ENCODE assay signal across 8 cellular contexts in the genomic region with DNA sequence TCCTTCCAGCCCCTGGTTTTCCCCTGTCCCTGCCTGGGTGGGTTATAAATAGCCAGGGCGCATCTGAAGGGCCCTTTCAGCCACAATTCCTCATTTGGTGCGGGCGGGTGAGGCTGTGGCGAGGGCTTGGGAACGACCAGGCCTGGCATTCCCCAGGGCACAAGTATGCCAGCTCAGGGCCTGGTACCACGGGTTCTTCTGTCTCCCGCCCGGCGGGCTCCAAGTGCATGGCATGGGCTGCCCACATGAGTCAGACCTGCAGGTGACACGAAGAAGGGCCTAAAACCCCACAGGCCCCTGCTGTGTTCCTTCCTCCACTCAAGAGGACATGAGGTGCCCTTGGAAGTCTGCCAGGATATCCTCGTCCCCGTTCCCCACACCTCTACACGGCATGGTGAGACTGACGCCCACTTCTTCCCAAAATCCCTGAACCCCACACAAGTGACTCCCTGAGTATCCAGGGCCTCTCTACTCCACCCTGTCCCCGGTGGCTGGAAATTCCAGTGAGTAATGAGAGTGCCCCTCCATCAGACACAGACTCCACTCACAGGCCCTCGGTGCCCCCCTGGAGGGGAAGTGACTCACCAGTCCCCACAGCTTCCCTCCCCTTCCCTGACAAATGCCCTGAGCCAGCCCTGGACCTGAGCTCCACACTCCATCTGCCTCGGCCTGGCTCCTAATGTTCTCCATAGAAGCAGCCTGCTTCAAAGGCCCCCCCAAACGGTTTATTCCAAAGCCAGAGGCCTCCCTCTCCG.
A peak's percentile ranks its signal among the peaks of the same experiment; 100 is the strongest.
DNase-seq lines count a peak whose midpoint lies in the region; ATAC-seq and TF ChIP-seq lines count a peak whose summit lies in the region.

No MANE protein-coding gene starts in this region.

- H3K4me1 ChIP-seq in OCI-LY1 (ENCODE audit: insufficient read depth, low read length, severe bottlenecking) (peaks cover 29% of the 10 kb centered on the region), lower lobe of right lung (peaks cover 67% of the 10 kb centered on the region)

- no peaks in the 10 kb centered on the region for H3K9me3 Mint-ChIP-seq in activated CD4-positive, alpha-beta T cell treated with anti-CD3 and anti-CD28 coated beads, Interleukin-2, amount 10 ng/mL, durations not matched to agents 7 days and 5 days
- no peaks in the 10 kb centered on the region for H3K9me3 Mint-ChIP-seq in central memory CD8-positive, alpha-beta T cell

- intact Hi-C loops in lower lobe of right lung (cut with DNase I), result no loop called here

- no peaks in the 10 kb centered on the region for H3K9me3 ChIP-seq in OCI-LY1 (ENCODE audit: low read length)
- H3K9me3 ChIP-seq in lower lobe of right lung, result no peaks in the 10 kb centered on the region

- H4K20me1 ChIP-seq in OCI-LY1 (ENCODE audit: insufficient read depth, low read length), result no peaks in the 10 kb centered on the region

- peak overlapping the region; percentile 31 for H3K4me3 Mint-ChIP-seq in activated CD4-positive, alpha-beta T cell treated with anti-CD3 and anti-CD28 coated beads, Interleukin-2, amount 10 ng/mL, durations not matched to agents 7 days and 5 days
- H3K4me3 Mint-ChIP-seq in central memory CD8-positive, alpha-beta T cell, result peak overlapping the region; percentile 62

- no peaks in the 10 kb centered on the region for H3K27me3 Mint-ChIP-seq in activated CD4-positive, alpha-beta T cell treated with anti-CD3 and anti-CD28 coated beads, Interleukin-2, amount 10 ng/mL, durations not matched to agents 7 days and 5 days
- no peaks in the 10 kb centered on the region for H3K27me3 Mint-ChIP-seq in central memory CD8-positive, alpha-beta T cell

- no peaks in the 10 kb centered on the region for H3K79me2 ChIP-seq in OCI-LY1 (ENCODE audit: insufficient read depth, low read length)

- TF ChIP-seq CTCF in OCI-LY1 (IDR thresholded peaks at IDR 0.05; ENCODE audit: low read length) (no peak), lower lobe of right lung (IDR thresholded peaks at IDR 0.05) (no peak)

- peak overlapping the region; percentile 4 for H3K27ac ChIP-seq in OCI-LY1 (ENCODE audit: low read depth, low read length, poor library complexity, severe bottlenecking)
- peak overlapping the region; percentile 83 for H3K27ac ChIP-seq in lower lobe of right lung
- H3K27ac ChIP-seq in temporal lobe (ENCODE audit: low read depth, low read length), result peak overlapping the region; percentile 74

- peak overlapping the region; percentile 81; the same call in 1 of the 2 replicates for H3K4me2 ChIP-seq in OCI-LY1 (ENCODE audit: low read length)

- H3K27me3 ChIP-seq in OCI-LY1 (ENCODE audit: insufficient read depth, low read length) (no peaks in the 10 kb centered on the region), lower lobe of right lung (ENCODE audit: low read depth) (no peaks in the 10 kb centered on the region)

- peaks cover 12% of the 10 kb centered on the region for H3K36me3 Mint-ChIP-seq in activated CD4-positive, alpha-beta T cell treated with anti-CD3 and anti-CD28 coated beads, Interleukin-2, amount 10 ng/mL, durations not matched to agents 7 days and 5 days (ENCODE audit: low read depth)
- H3K36me3 Mint-ChIP-seq in central memory CD8-positive, alpha-beta T cell (ENCODE audit: insufficient read depth), result peaks cover 19% of the 10 kb centered on the region

- H2AFZ ChIP-seq in OCI-LY1 (ENCODE audit: low read length), result no peak overlapping the region

- CTCF ChIA-PET in activated CD4-positive, alpha-beta T cell treated with anti-CD3 and anti-CD28 coated beads, Interleukin-2, amount 10 ng/mL, durations not matched to agents 7 days and 5 days (lab: Charles Lee), result interaction anchor here (1.1 to 2.4 kb wide), 2 partner anchors 9 to 11 kb away, joined by 3 to 8 read pairs; no protein-coding TSS in a partner anchor

- no peak for ATAC-seq in central memory CD8-positive, alpha-beta T cell (replicated peaks; ENCODE audit: extremely low read depth, poor library complexity, severe bottlenecking)
- ATAC-seq in lower lobe of right lung, result peak; percentile 57 to 65
- no peak for ATAC-seq in HG02759 (IDR thresholded peaks at IDR 0.05; ENCODE audit: unreplicated experiment)

- peaks cover 63% of the 10 kb centered on the region for H3K4me1 Mint-ChIP-seq in activated CD4-positive, alpha-beta T cell treated with anti-CD3 and anti-CD28 coated beads, Interleukin-2, amount 10 ng/mL, durations not matched to agents 7 days and 5 days
- peaks cover 52% of the 10 kb centered on the region for H3K4me1 Mint-ChIP-seq in central memory CD8-positive, alpha-beta T cell

- H3K9ac ChIP-seq in OCI-LY1 (ENCODE audit: low read length), result no peak overlapping the region; the same call in 1 of the 2 replicates

- H3K9me2 ChIP-seq in OCI-LY1 (ENCODE audit: low read depth, low read length), result no peaks in the 10 kb centered on the region

- H3K36me3 ChIP-seq in OCI-LY1 (ENCODE audit: insufficient read depth, low read length), result no peaks in the 10 kb centered on the region
- H3K36me3 ChIP-seq in lower lobe of right lung, result peaks cover 3% of the 10 kb centered on the region

- DNase-seq in activated CD4-positive, alpha-beta T cell treated with anti-CD3 and anti-CD28 coated beads, Interleukin-2, amount 10 ng/mL, durations not matched to agents 7 days and 5 days, result no peak
- no peak for DNase-seq in activated CD4-positive, alpha-beta T cell treated with anti-CD3 and anti-CD28 coated beads for 48 hours
- DNase-seq in central memory CD8-positive, alpha-beta T cell (ENCODE audit: low spot score in 2 of 2), result no peak
- DNase-seq in lower lobe of right lung (peak; percentile 87), superior temporal gyrus (ENCODE audit: extremely low spot score) (no peak)

- H3K4me3 ChIP-seq in OCI-LY1 (ENCODE audit: low read depth, low read length, poor library complexity, severe bottlenecking) (peak overlapping the region; percentile 64), lower lobe of right lung (peak overlapping the region; percentile 6)

- POLR2A ChIA-PET in activated CD4-positive, alpha-beta T cell treated with anti-CD3 and anti-CD28 coated beads, Interleukin-2, amount 10 ng/mL, durations not matched to agents 7 days and 5 days (lab: Charles Lee), result no interaction called here

- peak overlapping the region; percentile 66 for H3K27ac Mint-ChIP-seq in activated CD4-positive, alpha-beta T cell treated with anti-CD3 and anti-CD28 coated beads, Interleukin-2, amount 10 ng/mL, durations not matched to agents 7 days and 5 days
- peak overlapping the region; percentile 85 for H3K27ac Mint-ChIP-seq in central memory CD8-positive, alpha-beta T cell (ENCODE audit: low read depth)

- no peaks in the 10 kb centered on the region for H3F3A ChIP-seq in OCI-LY1 (ENCODE audit: insufficient read depth, low read length)

Comparison
In these comparisons a context has a peak if more than half of its experiments do, and no peak if none do; other contexts are left out.
1. H3K27ac ChIP-seq: peak in every context shown above with its lines; median percentile 83 in lower lobe of right lung; 74 in temporal lobe; 4 in OCI-LY1.
2. ATAC-seq: peak in lower lobe of right lung (2 of 2); none in central memory CD8-positive, alpha-beta T cell (single experiment) and HG02759 (single experiment).